In the genomic region with DNA sequence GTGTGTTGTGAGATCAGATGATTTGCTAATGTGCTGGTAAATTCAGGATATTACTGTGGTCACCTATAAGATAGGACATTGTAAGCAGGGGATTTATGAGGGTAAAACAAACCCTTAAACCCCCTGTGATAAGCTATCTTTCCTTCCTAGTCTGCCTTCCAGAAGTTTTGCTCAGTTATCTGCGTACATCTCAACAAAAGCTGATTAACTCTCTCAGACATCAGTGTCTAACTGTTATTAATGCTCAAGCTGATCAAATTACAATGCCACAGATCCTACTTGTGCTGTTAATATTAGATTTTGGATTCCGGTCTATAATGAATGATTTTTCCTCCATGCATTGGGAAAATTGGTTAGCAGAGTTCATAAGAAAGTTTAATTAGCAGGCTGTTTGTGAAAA, we compare ENCODE assay signal across 31 cellular contexts. TPM values are rescaled to one million over a fixed set of nuclear protein-coding genes. Genes with fewer than 3 reads are reported as not detected.
"Had no signal": no experiment of that assay in that cellular context is flagged by ENCODE, and none has a peak within 500 bp of the region (broad histone marks: within the 10 kb centered on the region; RNA-seq: fewer than 3 reads in every experiment).

No MANE protein-coding gene starts in this region.

- ATAC-seq: effector memory CD8-positive, alpha-beta T cell; esophagus mucosa; gastrocnemius medialis; heart left ventricle; left cardiac atrium; left lung; naive thymus-derived CD4-positive, alpha-beta T cell; psoas muscle; right cardiac atrium; stimulated activated effector memory CD8-positive, alpha-beta T cell treated with anti-CD3 and anti-CD28 coated beads, Interleukin-12 subunit alpha, Interleukin-12 subunit beta, amount 100 ng/mL, for 72 hours had no signal

- H3K27ac ChIP-seq: gastrocnemius medialis, heart left ventricle, hepatocyte, left lung, ovary, psoas muscle, sigmoid colon, stomach, thyroid gland, vagina had no signal

- H3K36me3 ChIP-seq: gastrocnemius medialis, heart left ventricle, left lung, ovary, sigmoid colon, stomach, thyroid gland, vagina had no signal

- H3K36me3 Mint-ChIP-seq: naive thymus-derived CD4-positive, alpha-beta T cell; stimulated activated effector memory CD8-positive, alpha-beta T cell treated with anti-CD3 and anti-CD28 coated beads, Interleukin-12 subunit alpha, Interleukin-12 subunit beta, amount 100 ng/mL, for 72 hours had no signal

- H3K4me1 Mint-ChIP-seq: naive thymus-derived CD4-positive, alpha-beta T cell; nephron; stimulated activated effector memory CD8-positive, alpha-beta T cell treated with anti-CD3 and anti-CD28 coated beads, Interleukin-12 subunit alpha, Interleukin-12 subunit beta, amount 100 ng/mL, for 72 hours had no signal

- H3K27me3 ChIP-seq: gastrocnemius medialis, hepatocyte, left lung, ovary, sigmoid colon, stomach, thyroid gland, vagina had no signal

- H3K27ac Mint-ChIP-seq: effector memory CD8-positive, alpha-beta T cell; naive thymus-derived CD4-positive, alpha-beta T cell; nephron; stimulated activated effector memory CD8-positive, alpha-beta T cell treated with anti-CD3 and anti-CD28 coated beads, Interleukin-12 subunit alpha, Interleukin-12 subunit beta, amount 100 ng/mL, for 72 hours had no signal

- H3K9me3 Mint-ChIP-seq: effector memory CD8-positive, alpha-beta T cell; stimulated activated effector memory CD8-positive, alpha-beta T cell treated with anti-CD3 and anti-CD28 coated beads, Interleukin-12 subunit alpha, Interleukin-12 subunit beta, amount 100 ng/mL, for 72 hours had no signal

- H3K4me3 Mint-ChIP-seq: effector memory CD8-positive, alpha-beta T cell; naive thymus-derived CD4-positive, alpha-beta T cell; nephron; stimulated activated effector memory CD8-positive, alpha-beta T cell treated with anti-CD3 and anti-CD28 coated beads, Interleukin-12 subunit alpha, Interleukin-12 subunit beta, amount 100 ng/mL, for 72 hours had no signal

- H3K9me3 ChIP-seq: gastrocnemius medialis, heart left ventricle, left lung, ovary, psoas muscle, sigmoid colon, stomach, thyroid gland, vagina had no signal

- H3K4me3 ChIP-seq: gastrocnemius medialis, heart left ventricle, hepatocyte, left lung, ovary, psoas muscle, sigmoid colon, stomach, thyroid gland, vagina had no signal

- DNase-seq: cortex of kidney; effector memory CD8-positive, alpha-beta T cell; gastrocnemius medialis; heart left ventricle; left cardiac atrium; left lung; mesenchymal stem cell; midbrain; naive thymus-derived CD4-positive, alpha-beta T cell; occipital lobe; ovary; posterior cingulate gyrus; psoas muscle; right cardiac atrium; sigmoid colon; stimulated activated CD4-positive, alpha-beta T cell treated with anti-CD3 and anti-CD28 coated beads, Interleukin-2, amount 100 ng/mL, for 24 hours; stimulated activated CD4-positive, alpha-beta T cell treated with anti-CD3 and anti-CD28 coated beads, Interleukin-4, amount 100 ng/mL, for 24 hours; stimulated activated naive CD4-positive, alpha-beta T cell treated with Interleukin-2 at 50 U/mL for 16 hours; stomach; thyroid gland; trophoblast cell had no signal

RNA-seq across cellular contexts. Expression of gene ELAVL4, which starts 48.6 kb away (rescaled TPM):
- total RNA-seq: dermis microvascular lymphatic vessel endothelial cell, esophagus mucosa, gastrocnemius medialis, glomerular endothelial cell, left lung, lung microvascular endothelial cell, ovary, psoas muscle, renal cortical epithelial cell, thyroid gland, ureter had no signal
